Comparison of ENCODE assay signal across 9 cellular contexts in the genomic region with DNA sequence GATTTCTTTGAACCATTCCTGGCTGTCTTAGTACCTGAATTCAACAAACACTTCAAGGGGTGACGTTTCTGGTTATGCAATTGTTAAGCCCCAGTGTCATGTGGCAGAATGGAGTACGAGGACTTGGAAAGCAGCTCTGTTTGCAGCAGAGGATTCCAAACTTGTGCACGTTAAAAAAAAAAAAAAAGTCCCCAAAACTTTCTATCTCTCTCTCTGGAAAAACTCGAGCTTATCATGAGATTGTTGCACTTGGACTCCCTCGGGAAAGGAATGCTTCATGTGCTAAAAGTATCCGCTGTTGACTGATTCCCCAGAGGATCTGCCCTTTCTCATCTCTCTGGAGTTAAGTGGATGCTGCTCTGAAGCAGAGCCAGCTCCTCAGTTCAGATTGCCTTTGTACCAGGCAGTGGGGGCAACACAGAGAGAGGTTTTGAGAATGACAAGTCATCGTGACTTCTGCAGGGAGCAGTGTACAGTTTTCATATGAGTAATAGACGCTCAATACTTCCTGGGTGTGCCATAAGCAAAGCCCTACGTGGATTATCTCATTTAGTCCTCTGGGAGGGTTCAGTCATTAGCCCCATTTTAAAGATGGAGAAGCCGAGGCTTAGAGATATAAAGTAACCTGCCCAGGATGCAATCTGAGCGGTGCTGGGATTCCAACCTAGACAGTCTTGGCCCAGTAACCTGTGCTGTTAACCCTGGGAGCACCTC. TPM values are rescaled to one million over a fixed set of nuclear protein-coding genes. Genes with fewer than 3 reads are reported as not detected.
DNase-seq lines count a peak whose midpoint lies in the region; ATAC-seq, FAIRE-seq and TF ChIP-seq lines count a peak whose summit lies in the region.
"Had no signal": no experiment of that assay in that cellular context is flagged by ENCODE, and none has a peak within 500 bp of the region (broad histone marks: within the 10 kb centered on the region; RNA-seq: fewer than 3 reads in every experiment).

No MANE protein-coding gene starts in this region.

- intact Hi-C loops in left lung (cut with DNase I): no loop called here

- no peak overlapping the region for H3K4me3 ChIP-seq in left lung
- no peak overlapping the region for H3K4me3 ChIP-seq in small intestine (ENCODE audit: low read depth in 1 of 2, low read length in 2 of 2)

- peak; percentile 72 for ATAC-seq in GM18909 (IDR thresholded peaks at IDR 0.05; ENCODE audit: poor library complexity, unreplicated experiment)
- ATAC-seq in HG02571 (IDR thresholded peaks at IDR 0.05; ENCODE audit: unreplicated experiment): peak; percentile 81
- peak; percentile 85 for ATAC-seq in left lung
- ATAC-seq: Panc1 had no signal

- 58 to 66% (median 62%) methylated on average over 11 of the region's 11 CpGs for WGBS in small intestine, 3 donors

- H3K27ac ChIP-seq in left lung: peak overlapping the region; percentile 43 to 70
- peak overlapping the region in 1 of 2 donors; percentile 40 for H3K27ac ChIP-seq in small intestine (ENCODE audit: low read depth in 1 of 2, low read length in 1 of 2)

- H3K27me3 ChIP-seq in left lung (no peaks in the 10 kb centered on the region), small intestine (ENCODE audit: control insufficient read depth in 2 of 2, insufficient read depth in 2 of 2, low read length in 2 of 2) (no peaks in the 10 kb centered on the region)

- peaks cover 3 to 13% of the 10 kb centered on the region in 2 donors for H3K4me1 ChIP-seq in left lung
- no peaks in the 10 kb centered on the region for H3K4me1 ChIP-seq in small intestine (ENCODE audit: control insufficient read depth in 2 of 2, insufficient read depth in 1 of 2, low read depth in 1 of 2, low read length in 1 of 2)

- TF ChIP-seq CTCF in left lung (IDR thresholded peaks at IDR 0.05): no peak

- FAIRE-seq in small intestine (lab: Jason Lieb, UNC): no peak

- DNase-seq in RPMI7951 (ENCODE audit: low read depth) (peak; percentile 53), left lung (no peak), small intestine (no peak), inferior parietal cortex (ENCODE audit: extremely low spot score) (no peak), DMS153 treated with DMSO at 0.1 percent for 48 hours (lab: John Stamatoyannopoulos, UW; ENCODE audit: unreplicated experiment) (no peak), SKM-1 (lab: John Stamatoyannopoulos, UW; ENCODE audit: unreplicated experiment) (no peak)

- H3K36me3 ChIP-seq in left lung (no peaks in the 10 kb centered on the region), small intestine (ENCODE audit: control insufficient read depth in 2 of 2, insufficient read depth in 2 of 2, low read length in 2 of 2) (no peaks in the 10 kb centered on the region)

- H3K9me3 ChIP-seq in left lung: no peaks in the 10 kb centered on the region
- no peaks in the 10 kb centered on the region for H3K9me3 ChIP-seq in small intestine (ENCODE audit: control insufficient read depth, low read depth)

RNA-seq across cellular contexts. Expression of a gene that starts 28.1 kb away (rescaled TPM):
- 0.98 and 1.3 TPM in 2 replicates for total RNA-seq in RPMI7951 (2014; rRNA removed; shearing (Covaris generic))
- 1 to 10 TPM; 2.5 to 6.0 TPM for total RNA-seq in left lung
- polyA plus RNA-seq in small intestine: 1 to 10 TPM; 1.1 to 9.9 (median 1.4) TPM
